19 cellular contexts compared by ENCODE assay signal in the genomic region with DNA sequence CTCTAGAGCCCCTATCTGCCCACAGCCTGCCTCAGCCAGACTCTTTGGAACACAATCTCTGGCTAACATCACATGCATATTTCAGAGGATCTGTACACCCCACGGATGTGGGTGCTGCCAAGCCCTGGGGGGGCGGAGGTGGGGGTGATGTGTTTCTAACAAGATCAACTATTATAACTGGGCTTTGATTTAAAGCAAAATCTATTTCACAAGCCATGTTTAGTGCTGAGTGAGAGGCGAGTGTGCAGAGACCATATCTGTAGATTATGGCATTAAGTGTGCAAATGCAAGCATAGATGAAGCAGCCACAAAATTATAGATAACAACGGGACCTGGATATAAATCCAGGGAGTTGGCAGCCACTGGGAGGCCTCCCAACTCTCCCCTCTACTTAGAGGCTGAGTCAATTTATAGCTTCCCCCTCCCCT.
"Had no signal": no experiment of that assay in that cellular context is flagged by ENCODE, and none has a peak within 500 bp of the region (broad histone marks: within the 10 kb centered on the region; RNA-seq: fewer than 3 reads in every experiment).

No MANE protein-coding gene starts in this region.

- H3K36me3 ChIP-seq: gastroesophageal sphincter, heart right ventricle, lower lobe of right lung, prostate gland, right atrium auricular region, vagina had no signal

- H3K4me1 ChIP-seq: gastroesophageal sphincter, heart right ventricle, lower lobe of right lung, prostate gland, right atrium auricular region had no signal

- H3K27me3 ChIP-seq: gastroesophageal sphincter, heart right ventricle, right atrium auricular region, vagina had no signal

- H3K4me3 ChIP-seq: coronary artery, gastroesophageal sphincter, heart right ventricle, lower lobe of right lung, prostate gland, right atrium auricular region, vagina had no signal

- H3K9me3 ChIP-seq: gastroesophageal sphincter, heart right ventricle, lower lobe of right lung, prostate gland, right atrium auricular region, vagina had no signal

- H3K27ac ChIP-seq: coronary artery, gastroesophageal sphincter, heart right ventricle, lower lobe of right lung, prostate gland, right atrium auricular region, vagina had no signal

- DNase-seq: activated B cell treated with CpG ODN at 0.5 μM for 24 hours; activated CD4-positive, alpha-beta T cell treated with anti-CD3 and anti-CD28 coated beads for 36 hours; activated CD4-positive, alpha-beta T cell treated with anti-CD3 and anti-CD28 coated beads, Interleukin-2, amount 50 U/mL, for 4 hours; activated CD8-positive, alpha-beta memory T cell treated with anti-CD3 and anti-CD28 coated beads for 24 hours; activated CD8-positive, alpha-beta memory T cell treated with anti-CD3 and anti-CD28 coated beads, Interleukin-2, amount 50 U/mL, for 4 hours; activated T-cell treated with anti-CD3 and anti-CD28 coated beads, Interleukin-2, amount 50 U/mL, for 24 hours; heart right ventricle; kidney; lower lobe of right lung; naive thymus-derived CD4-positive, alpha-beta T cell; stimulated activated CD4-positive, alpha-beta T cell treated with anti-CD3 and anti-CD28 coated beads, Interleukin-1b, Interleukin-23, amount 100 ng/mL, for 48 hours; T-helper 17 cell; trophoblast cell had no signal

- FAIRE-seq: astrocyte, kidney had no signal
